2 cellular contexts compared by ENCODE assay signal in the genomic region with DNA sequence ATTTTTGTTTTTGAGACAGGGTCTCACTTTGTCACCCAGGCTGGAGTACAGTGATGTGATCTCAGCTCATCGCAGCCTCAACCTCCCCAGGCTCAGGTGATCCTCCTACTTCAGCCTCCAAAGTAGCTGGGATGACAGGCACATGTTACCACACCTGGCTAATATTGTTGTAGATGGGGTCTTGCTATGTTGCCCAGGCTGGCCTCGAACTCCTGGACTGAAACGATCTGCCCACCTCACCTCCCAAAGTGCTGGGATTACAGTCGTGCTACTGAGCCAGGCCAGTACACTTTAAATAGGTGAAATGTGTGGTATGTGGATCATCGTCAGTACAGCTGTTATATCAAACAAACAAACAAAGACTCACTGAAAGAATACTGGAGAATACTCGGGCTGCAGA.
TF ChIP-seq lines count a peak whose summit lies in the region.

No MANE protein-coding gene starts in this region.

TF ChIP-seq in HEK293, 187 proteins besides CTCF, POLR2A, EP300 and RAD21:
- TF ChIP-seq ZNF473 (tag by site-specific recombination; IDR thresholded peaks at IDR 0.05) (no peak), ZNF211 (tag by site-specific recombination; IDR thresholded peaks at IDR 0.05; ENCODE audit: low read depth) (no peak), GLIS1 (tag by site-specific recombination; IDR thresholded peaks at IDR 0.05) (no peak), ZNF837 (tag by site-specific recombination; IDR thresholded peaks at IDR 0.05) (no peak), ZNF121 (tag by site-specific recombination; IDR thresholded peaks at IDR 0.05) (peak; percentile 92), ZSCAN23 (tag by site-specific recombination; IDR thresholded peaks at IDR 0.05) (no peak)
- TF ChIP-seq, protein P1, sequence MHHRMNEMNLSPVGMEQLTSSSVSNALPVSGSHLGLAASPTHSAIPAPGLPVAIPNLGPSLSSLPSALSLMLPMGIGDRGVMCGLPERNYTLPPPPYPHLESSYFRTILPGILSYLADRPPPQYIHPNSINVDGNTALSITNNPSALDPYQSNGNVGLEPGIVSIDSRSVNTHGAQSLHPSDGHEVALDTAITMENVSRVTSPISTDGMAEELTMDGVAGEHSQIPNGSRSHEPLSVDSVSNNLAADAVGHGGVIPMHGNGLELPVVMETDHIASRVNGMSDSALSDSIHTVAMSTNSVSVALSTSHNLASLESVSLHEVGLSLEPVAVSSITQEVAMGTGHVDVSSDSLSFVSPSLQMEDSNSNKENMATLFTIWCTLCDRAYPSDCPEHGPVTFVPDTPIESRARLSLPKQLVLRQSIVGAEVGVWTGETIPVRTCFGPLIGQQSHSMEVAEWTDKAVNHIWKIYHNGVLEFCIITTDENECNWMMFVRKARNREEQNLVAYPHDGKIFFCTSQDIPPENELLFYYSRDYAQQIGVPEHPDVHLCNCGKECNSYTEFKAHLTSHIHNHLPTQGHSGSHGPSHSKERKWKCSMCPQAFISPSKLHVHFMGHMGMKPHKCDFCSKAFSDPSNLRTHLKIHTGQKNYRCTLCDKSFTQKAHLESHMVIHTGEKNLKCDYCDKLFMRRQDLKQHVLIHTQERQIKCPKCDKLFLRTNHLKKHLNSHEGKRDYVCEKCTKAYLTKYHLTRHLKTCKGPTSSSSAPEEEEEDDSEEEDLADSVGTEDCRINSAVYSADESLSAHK (tag by site-specific recombination; IDR thresholded peaks at IDR 0.05) = no peak

TF ChIP-seq in K562, 482 proteins besides CTCF, POLR2A, EP300 and RAD21:
- peak; percentile 91 for TF ChIP-seq ZNF121 (CRISPR knock-in tag; conservative IDR thresholded peaks at IDR 0.05)
- no peak for TF ChIP-seq YBX1 (IDR thresholded peaks at IDR 0.05)
TF ChIP-seq in K562: peak in this region for 1.
